ENCODE assay signal across 8 cellular contexts in the genomic region with DNA sequence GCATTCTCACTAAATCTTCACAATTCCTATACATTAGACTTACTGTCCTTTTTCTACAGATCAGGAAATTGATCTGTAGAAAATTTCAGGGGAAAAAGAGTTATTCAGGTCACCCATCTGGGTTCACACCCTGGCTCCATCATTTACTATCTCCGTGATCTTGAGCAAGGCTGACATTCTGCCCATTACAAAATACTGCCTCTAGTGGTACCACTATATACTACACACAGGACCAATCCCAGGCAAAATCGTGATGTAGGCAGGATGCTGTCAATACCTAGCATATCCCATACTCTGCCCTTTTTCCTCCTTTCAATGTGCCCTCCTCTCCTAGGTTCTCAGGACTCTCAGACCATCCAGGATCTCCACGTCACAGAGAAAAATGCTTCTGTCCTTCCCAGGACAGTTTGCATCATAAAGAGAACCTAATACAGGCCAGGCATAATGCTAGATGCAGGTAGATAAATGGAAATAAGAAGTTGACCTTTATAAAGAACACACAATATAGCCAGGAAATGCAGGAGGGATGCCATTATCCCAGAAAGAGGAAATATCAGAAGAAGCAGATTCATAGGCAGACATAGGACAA.
DNase-seq lines count a peak whose midpoint lies in the region; ATAC-seq and TF ChIP-seq lines count a peak whose summit lies in the region.

No MANE protein-coding gene starts in this region.

- H3K27ac ChIP-seq in stomach, result no peak overlapping the region

- H3K27ac Mint-ChIP-seq in chondrocyte (ENCODE audit: unreplicated experiment) (no peak overlapping the region), progenitor cell of endocrine pancreas (no peak overlapping the region)

- H3K4me3 ChIP-seq in stomach, result no peak overlapping the region

- H3K27me3 Mint-ChIP-seq in chondrocyte (ENCODE audit: low read depth), result peaks cover 15% of the 10 kb centered on the region
- no peaks in the 10 kb centered on the region for H3K27me3 Mint-ChIP-seq in progenitor cell of endocrine pancreas

- peak; percentile 91 for ATAC-seq in GM21786 (IDR thresholded peaks at IDR 0.05; ENCODE audit: unreplicated experiment)

- H3K4me1 ChIP-seq in stomach, result no peaks in the 10 kb centered on the region

- H3K9me3 ChIP-seq in stomach, result peaks cover 0 to 11% (median 3%) of the 10 kb centered on the region in 4 donors

- H3K27me3 ChIP-seq in stomach, result no peaks in the 10 kb centered on the region

- no peak for TF ChIP-seq POLR2A in stomach (IDR thresholded peaks at IDR 0.05)

- TF ChIP-seq EP300 in stomach (IDR thresholded peaks at IDR 0.05), result no peak

- no peaks in the 10 kb centered on the region for H3K36me3 ChIP-seq in stomach

- peak; percentile 10 for DNase-seq in NOMO-1 treated with DMSO at 0.1 percent for 48 hours (lab: John Stamatoyannopoulos, UW; ENCODE audit: unreplicated experiment)
- no peak for DNase-seq in NOMO-1 treated with dmso at 0.1 percent for 144 hours (lab: John Stamatoyannopoulos, UW; ENCODE audit: unreplicated experiment)
- DNase-seq in Kasumi-1 (lab: John Stamatoyannopoulos, UW), result peak; percentile 52 to 56
- DNase-seq in chondrocyte (ENCODE audit: low spot score), result no peak
- no peak for DNase-seq in progenitor cell of endocrine pancreas (ENCODE audit: low spot score, unreplicated experiment)
- DNase-seq in stomach, result no peak
- DNase-seq in HK-2 (ENCODE audit: unreplicated experiment), result no peak

- H3K4me1 Mint-ChIP-seq in chondrocyte (ENCODE audit: low read depth), result no peaks in the 10 kb centered on the region
- no peaks in the 10 kb centered on the region for H3K4me1 Mint-ChIP-seq in progenitor cell of endocrine pancreas (ENCODE audit: low read depth)

- WGBS in stomach, 5 donors, result 23 to 45% (median 29%) methylated on average over 3 of the region's 3 CpGs

- H3K36me3 Mint-ChIP-seq in chondrocyte (ENCODE audit: low read depth) (no peaks in the 10 kb centered on the region), progenitor cell of endocrine pancreas (ENCODE audit: insufficient read depth) (no peaks in the 10 kb centered on the region)

- H3K4me3 Mint-ChIP-seq in chondrocyte (ENCODE audit: unreplicated experiment), result no peak overlapping the region
- H3K4me3 Mint-ChIP-seq in progenitor cell of endocrine pancreas (ENCODE audit: low read depth), result no peak overlapping the region

- intact Hi-C loops in stomach (cut with DNase I; ENCODE audit: low total_unique reads), result no loop called here

- peaks cover 4% of the 10 kb centered on the region for H3K9me3 Mint-ChIP-seq in chondrocyte (ENCODE audit: low read depth)
- no peaks in the 10 kb centered on the region for H3K9me3 Mint-ChIP-seq in progenitor cell of endocrine pancreas (ENCODE audit: low read depth)

- peak; percentile 77 for TF ChIP-seq CTCF in chondrocyte (IDR thresholded peaks at IDR 0.05)
- peak; percentile 66 for TF ChIP-seq CTCF in progenitor cell of endocrine pancreas (IDR thresholded peaks at IDR 0.05; ENCODE audit: unreplicated experiment)
- no peak for TF ChIP-seq CTCF in stomach (IDR thresholded peaks at IDR 0.05)

Comparison
In these comparisons a context has a peak if more than half of its experiments do, and no peak if none do; other contexts are left out.
1. DNase-seq: peak in NOMO-1 treated with DMSO at 0.1 percent for 48 hours (single experiment) and Kasumi-1 (2 of 2); none in NOMO-1 treated with dmso at 0.1 percent for 144 hours (single experiment), chondrocyte (single experiment), progenitor cell of endocrine pancreas (single experiment), stomach (single experiment) and HK-2 (single experiment).
2. CTCF ChIP-seq: peak in chondrocyte (single experiment) and progenitor cell of endocrine pancreas (single experiment); none in stomach (0 of 7).